In the genomic region with DNA sequence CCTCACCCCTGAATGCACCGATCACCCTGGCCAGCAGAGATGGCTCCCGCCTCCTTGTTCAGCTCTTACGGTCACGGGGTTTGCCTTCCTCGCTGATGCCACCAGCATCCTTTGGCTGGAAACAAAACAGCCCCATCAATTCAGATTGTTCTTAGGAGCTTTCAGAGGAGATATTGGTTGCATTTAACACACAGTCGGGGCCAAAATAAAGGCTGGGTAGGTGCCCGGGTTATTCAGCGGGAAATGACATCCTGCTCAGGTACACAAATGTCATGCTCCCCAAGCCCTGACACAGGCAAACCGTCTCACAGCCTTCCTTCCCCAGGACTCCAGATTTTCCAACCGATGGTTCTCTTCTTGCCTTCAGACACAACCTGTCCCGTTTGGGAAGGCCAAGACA, we compare ENCODE assay signal across 1 cellular context.
TF ChIP-seq lines count a peak whose summit lies in the region.

No MANE protein-coding gene starts in this region.

TF ChIP-seq in GM23338, 12 proteins besides CTCF, POLR2A, EP300 and RAD21:
- no peak for TF ChIP-seq ETS1 (IDR thresholded peaks at IDR 0.05)
- TF ChIP-seq ZNF114 (CRISPR knock-in tag; IDR thresholded peaks at IDR 0.05), result no peak
- TF ChIP-seq STAT1 (IDR thresholded peaks at IDR 0.05; ENCODE audit: unreplicated experiment), result no peak
- TF ChIP-seq, protein P1, sequence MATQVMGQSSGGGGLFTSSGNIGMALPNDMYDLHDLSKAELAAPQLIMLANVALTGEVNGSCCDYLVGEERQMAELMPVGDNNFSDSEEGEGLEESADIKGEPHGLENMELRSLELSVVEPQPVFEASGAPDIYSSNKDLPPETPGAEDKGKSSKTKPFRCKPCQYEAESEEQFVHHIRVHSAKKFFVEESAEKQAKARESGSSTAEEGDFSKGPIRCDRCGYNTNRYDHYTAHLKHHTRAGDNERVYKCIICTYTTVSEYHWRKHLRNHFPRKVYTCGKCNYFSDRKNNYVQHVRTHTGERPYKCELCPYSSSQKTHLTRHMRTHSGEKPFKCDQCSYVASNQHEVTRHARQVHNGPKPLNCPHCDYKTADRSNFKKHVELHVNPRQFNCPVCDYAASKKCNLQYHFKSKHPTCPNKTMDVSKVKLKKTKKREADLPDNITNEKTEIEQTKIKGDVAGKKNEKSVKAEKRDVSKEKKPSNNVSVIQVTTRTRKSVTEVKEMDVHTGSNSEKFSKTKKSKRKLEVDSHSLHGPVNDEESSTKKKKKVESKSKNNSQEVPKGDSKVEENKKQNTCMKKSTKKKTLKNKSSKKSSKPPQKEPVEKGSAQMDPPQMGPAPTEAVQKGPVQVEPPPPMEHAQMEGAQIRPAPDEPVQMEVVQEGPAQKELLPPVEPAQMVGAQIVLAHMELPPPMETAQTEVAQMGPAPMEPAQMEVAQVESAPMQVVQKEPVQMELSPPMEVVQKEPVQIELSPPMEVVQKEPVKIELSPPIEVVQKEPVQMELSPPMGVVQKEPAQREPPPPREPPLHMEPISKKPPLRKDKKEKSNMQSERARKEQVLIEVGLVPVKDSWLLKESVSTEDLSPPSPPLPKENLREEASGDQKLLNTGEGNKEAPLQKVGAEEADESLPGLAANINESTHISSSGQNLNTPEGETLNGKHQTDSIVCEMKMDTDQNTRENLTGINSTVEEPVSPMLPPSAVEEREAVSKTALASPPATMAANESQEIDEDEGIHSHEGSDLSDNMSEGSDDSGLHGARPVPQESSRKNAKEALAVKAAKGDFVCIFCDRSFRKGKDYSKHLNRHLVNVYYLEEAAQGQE (IDR thresholded peaks at IDR 0.05; ENCODE audit: unreplicated experiment), result no peak
- TF ChIP-seq ZNF331 (CRISPR knock-in tag; IDR thresholded peaks at IDR 0.05; ENCODE audit: low read depth), result no peak
- no peak for TF ChIP-seq EZH2phosphoT487 (IDR thresholded peaks at IDR 0.05; ENCODE audit: unreplicated experiment)
- TF ChIP-seq, protein P2, sequence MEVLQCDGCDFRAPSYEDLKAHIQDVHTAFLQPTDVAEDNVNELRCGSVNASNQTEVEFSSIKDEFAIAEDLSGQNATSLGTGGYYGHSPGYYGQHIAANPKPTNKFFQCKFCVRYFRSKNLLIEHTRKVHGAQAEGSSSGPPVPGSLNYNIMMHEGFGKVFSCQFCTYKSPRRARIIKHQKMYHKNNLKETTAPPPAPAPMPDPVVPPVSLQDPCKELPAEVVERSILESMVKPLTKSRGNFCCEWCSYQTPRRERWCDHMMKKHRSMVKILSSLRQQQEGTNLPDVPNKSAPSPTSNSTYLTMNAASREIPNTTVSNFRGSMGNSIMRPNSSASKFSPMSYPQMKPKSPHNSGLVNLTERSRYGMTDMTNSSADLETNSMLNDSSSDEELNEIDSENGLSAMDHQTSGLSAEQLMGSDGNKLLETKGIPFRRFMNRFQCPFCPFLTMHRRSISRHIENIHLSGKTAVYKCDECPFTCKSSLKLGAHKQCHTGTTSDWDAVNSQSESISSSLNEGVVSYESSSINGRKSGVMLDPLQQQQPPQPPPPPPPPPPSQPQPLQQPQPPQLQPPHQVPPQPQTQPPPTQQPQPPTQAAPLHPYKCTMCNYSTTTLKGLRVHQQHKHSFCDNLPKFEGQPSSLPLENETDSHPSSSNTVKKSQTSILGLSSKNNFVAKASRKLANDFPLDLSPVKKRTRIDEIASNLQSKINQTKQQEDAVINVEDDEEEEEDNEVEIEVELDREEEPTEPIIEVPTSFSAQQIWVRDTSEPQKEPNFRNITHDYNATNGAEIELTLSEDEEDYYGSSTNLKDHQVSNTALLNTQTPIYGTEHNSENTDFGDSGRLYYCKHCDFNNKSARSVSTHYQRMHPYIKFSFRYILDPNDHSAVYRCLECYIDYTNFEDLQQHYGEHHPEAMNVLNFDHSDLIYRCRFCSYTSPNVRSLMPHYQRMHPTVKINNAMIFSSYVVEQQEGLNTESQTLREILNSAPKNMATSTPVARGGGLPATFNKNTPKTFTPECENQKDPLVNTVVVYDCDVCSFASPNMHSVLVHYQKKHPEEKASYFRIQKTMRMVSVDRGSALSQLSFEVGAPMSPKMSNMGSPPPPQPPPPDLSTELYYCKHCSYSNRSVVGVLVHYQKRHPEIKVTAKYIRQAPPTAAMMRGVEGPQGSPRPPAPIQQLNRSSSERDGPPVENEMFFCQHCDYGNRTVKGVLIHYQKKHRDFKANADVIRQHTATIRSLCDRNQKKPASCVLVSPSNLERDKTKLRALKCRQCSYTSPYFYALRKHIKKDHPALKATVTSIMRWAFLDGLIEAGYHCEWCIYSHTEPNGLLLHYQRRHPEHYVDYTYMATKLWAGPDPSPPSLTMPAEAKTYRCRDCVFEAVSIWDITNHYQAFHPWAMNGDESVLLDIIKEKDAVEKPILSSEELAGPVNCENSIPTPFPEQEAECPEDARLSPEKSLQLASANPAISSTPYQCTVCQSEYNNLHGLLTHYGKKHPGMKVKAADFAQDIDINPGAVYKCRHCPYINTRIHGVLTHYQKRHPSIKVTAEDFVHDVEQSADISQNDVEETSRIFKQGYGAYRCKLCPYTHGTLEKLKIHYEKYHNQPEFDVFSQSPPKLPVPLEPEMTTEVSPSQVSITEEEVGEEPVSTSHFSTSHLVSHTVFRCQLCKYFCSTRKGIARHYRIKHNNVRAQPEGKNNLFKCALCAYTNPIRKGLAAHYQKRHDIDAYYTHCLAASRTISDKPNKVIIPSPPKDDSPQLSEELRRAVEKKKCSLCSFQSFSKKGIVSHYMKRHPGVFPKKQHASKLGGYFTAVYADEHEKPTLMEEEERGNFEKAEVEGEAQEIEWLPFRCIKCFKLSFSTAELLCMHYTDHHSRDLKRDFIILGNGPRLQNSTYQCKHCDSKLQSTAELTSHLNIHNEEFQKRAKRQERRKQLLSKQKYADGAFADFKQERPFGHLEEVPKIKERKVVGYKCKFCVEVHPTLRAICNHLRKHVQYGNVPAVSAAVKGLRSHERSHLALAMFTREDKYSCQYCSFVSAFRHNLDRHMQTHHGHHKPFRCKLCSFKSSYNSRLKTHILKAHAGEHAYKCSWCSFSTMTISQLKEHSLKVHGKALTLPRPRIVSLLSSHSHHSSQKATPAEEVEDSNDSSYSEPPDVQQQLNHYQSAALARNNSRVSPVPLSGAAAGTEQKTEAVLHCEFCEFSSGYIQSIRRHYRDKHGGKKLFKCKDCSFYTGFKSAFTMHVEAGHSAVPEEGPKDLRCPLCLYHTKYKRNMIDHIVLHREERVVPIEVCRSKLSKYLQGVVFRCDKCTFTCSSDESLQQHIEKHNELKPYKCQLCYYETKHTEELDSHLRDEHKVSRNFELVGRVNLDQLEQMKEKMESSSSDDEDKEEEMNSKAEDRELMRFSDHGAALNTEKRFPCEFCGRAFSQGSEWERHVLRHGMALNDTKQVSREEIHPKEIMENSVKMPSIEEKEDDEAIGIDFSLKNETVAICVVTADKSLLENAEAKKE (CRISPR knock-in tag; IDR thresholded peaks at IDR 0.05), result no peak
- TF ChIP-seq EZH2 (IDR thresholded peaks at IDR 0.05; ENCODE audit: low read depth, unreplicated experiment), result no peak
- no peak for TF ChIP-seq JUNB (IDR thresholded peaks at IDR 0.05; ENCODE audit: unreplicated experiment)
- no peak for TF ChIP-seq CREB1 (CRISPR knock-in tag; IDR thresholded peaks at IDR 0.05; ENCODE audit: low read depth)
- TF ChIP-seq NANOG (IDR thresholded peaks at IDR 0.05; ENCODE audit: borderline replicate concordance), result no peak
- TF ChIP-seq POLR2AphosphoS5 (IDR thresholded peaks at IDR 0.05; ENCODE audit: low read depth), result no peak
